In genomic region chr2:147211484-147211883, GRCh38 we compare ENCODE assay signal across 19 cellular contexts.
A peak's percentile ranks its signal among the peaks of the same experiment; 100 is the strongest.
DNase-seq lines count a peak whose midpoint lies in the region; ATAC-seq and TF ChIP-seq lines count a peak whose summit lies in the region.
"Had no signal": no experiment of that assay in that cellular context is flagged by ENCODE, and none has a peak within 500 bp of the region (broad histone marks: within the 10 kb centered on the region; RNA-seq: fewer than 3 reads in every experiment).

No MANE protein-coding gene starts in this region.

- no peak overlapping the region for H3K18ac ChIP-seq in mesendoderm (ENCODE audit: low read length)

- no peak overlapping the region for H3K4me2 ChIP-seq in mesendoderm (ENCODE audit: low read length)
- H3K4me2 ChIP-seq: A549 had no signal

- H3K27ac ChIP-seq in mesendoderm (ENCODE audit: low read depth, low read length) (no peak overlapping the region), right cardiac atrium (ENCODE audit: low read length) (no peak overlapping the region)
- H3K27ac ChIP-seq: A549, GM23248 had no signal

- H2AK5ac ChIP-seq in mesendoderm (ENCODE audit: low read length) = no peak overlapping the region

- no peak overlapping the region for H3K4me3 Mint-ChIP-seq in activated T-helper 17 cell treated with anti-CD3 and anti-CD28 coated beads, Interleukin-2, amount 50 U/mL, for 72 hours
- no peak overlapping the region for H3K4me3 Mint-ChIP-seq in activated CD4-positive, alpha-beta T cell treated with anti-CD3 and anti-CD28 coated beads, Interleukin-2, amount 10 ng/mL, durations not matched to agents 24 days and 14 days
- H3K4me3 Mint-ChIP-seq: CD4-positive, alpha-beta memory T cell had no signal

- no peaks in the 10 kb centered on the region for H3K79me2 ChIP-seq in mesendoderm (ENCODE audit: control insufficient read depth, insufficient read depth, low read length)

- H3K23ac ChIP-seq in mesendoderm (ENCODE audit: low read length) = no peak overlapping the region

- DNase-seq in HCEC 1CT (peak; percentile 20), fibroblast of mammary gland (ENCODE audit: low read depth) (peak; percentile 7), mesendoderm (no peak), right cardiac atrium (no peak)
- DNase-seq in activated CD4-positive, alpha-beta T cell treated with anti-CD3 and anti-CD28 coated beads, Interleukin-2, amount 10 ng/mL, durations not matched to agents 24 days and 14 days = no peak
- DNase-seq: 8988T; ACHN; C1 segment of cervical spinal cord; Calu3; CD4-positive, alpha-beta memory T cell; COR-L47; DMS53; DND-41; GM23248; H7 had no signal

- no peak overlapping the region for H4K5ac ChIP-seq in mesendoderm (ENCODE audit: low read length)

- H3K4me1 ChIP-seq in mesendoderm (ENCODE audit: control insufficient read depth, low read depth, low read length) (no peaks in the 10 kb centered on the region), right cardiac atrium (ENCODE audit: control insufficient read depth, insufficient read depth, low read length) (no peaks in the 10 kb centered on the region)
- H3K4me1 ChIP-seq: A549 had no signal

- no peaks in the 10 kb centered on the region for H3K36me3 ChIP-seq in mesendoderm (ENCODE audit: control insufficient read depth, insufficient read depth, low read length)

- no peak overlapping the region for H3K9ac ChIP-seq in mesendoderm (ENCODE audit: low read length)
- H3K9ac ChIP-seq: GM23248 had no signal

- no peaks in the 10 kb centered on the region for H3K27me3 Mint-ChIP-seq in activated T-helper 17 cell treated with anti-CD3 and anti-CD28 coated beads, Interleukin-2, amount 50 U/mL, for 72 hours
- H3K27me3 Mint-ChIP-seq in activated CD4-positive, alpha-beta T cell treated with anti-CD3 and anti-CD28 coated beads, Interleukin-2, amount 10 ng/mL, durations not matched to agents 24 days and 14 days = no peaks in the 10 kb centered on the region
- H3K27me3 Mint-ChIP-seq: CD4-positive, alpha-beta memory T cell had no signal

- TF ChIP-seq CTCF in fibroblast of mammary gland (conservative IDR thresholded peaks at IDR 0.05; ENCODE audit: control insufficient read depth, insufficient read depth, low read depth, low read length) = no peak

- no peaks in the 10 kb centered on the region for H3K9me3 ChIP-seq in right cardiac atrium (ENCODE audit: control insufficient read depth, low read length)
- H3K9me3 ChIP-seq: A549 had no signal

- ATAC-seq in activated T-helper 17 cell treated with anti-CD3 and anti-CD28 coated beads, Interleukin-2, amount 50 U/mL, for 72 hours (replicated peaks) = peak; percentile 73
- ATAC-seq in right cardiac atrium = no peak
- no peak for ATAC-seq in HG03139 (IDR thresholded peaks at IDR 0.05; ENCODE audit: unreplicated experiment)
- ATAC-seq: A549, HCT116 had no signal

- H3K36me3 Mint-ChIP-seq in activated T-helper 17 cell treated with anti-CD3 and anti-CD28 coated beads, Interleukin-2, amount 50 U/mL, for 72 hours (ENCODE audit: low read depth) = no peaks in the 10 kb centered on the region
- H3K36me3 Mint-ChIP-seq in activated CD4-positive, alpha-beta T cell treated with anti-CD3 and anti-CD28 coated beads, Interleukin-2, amount 10 ng/mL, durations not matched to agents 24 days and 14 days (ENCODE audit: low read depth) = no peaks in the 10 kb centered on the region

- no peak overlapping the region for H3K56ac ChIP-seq in mesendoderm (ENCODE audit: low read length)

- peaks cover 12% of the 10 kb centered on the region for H3K4me1 Mint-ChIP-seq in activated T-helper 17 cell treated with anti-CD3 and anti-CD28 coated beads, Interleukin-2, amount 50 U/mL, for 72 hours
- peaks cover 2% of the 10 kb centered on the region for H3K4me1 Mint-ChIP-seq in activated CD4-positive, alpha-beta T cell treated with anti-CD3 and anti-CD28 coated beads, Interleukin-2, amount 10 ng/mL, durations not matched to agents 24 days and 14 days
- H3K4me1 Mint-ChIP-seq: CD4-positive, alpha-beta memory T cell had no signal

- H3K27me3 ChIP-seq in mesendoderm (ENCODE audit: insufficient read depth, low read length, poor library complexity) (no peaks in the 10 kb centered on the region), right cardiac atrium (ENCODE audit: control insufficient read depth, insufficient read depth) (no peaks in the 10 kb centered on the region)

- H4K8ac ChIP-seq in mesendoderm (ENCODE audit: low read depth, low read length) = peak overlapping the region; percentile 56

- no peak overlapping the region for H2BK5ac ChIP-seq in mesendoderm (ENCODE audit: low read length)

- H3K27ac Mint-ChIP-seq in activated T-helper 17 cell treated with anti-CD3 and anti-CD28 coated beads, Interleukin-2, amount 50 U/mL, for 72 hours = no peak overlapping the region
- no peak overlapping the region for H3K27ac Mint-ChIP-seq in activated CD4-positive, alpha-beta T cell treated with anti-CD3 and anti-CD28 coated beads, Interleukin-2, amount 10 ng/mL, durations not matched to agents 24 days and 14 days
- H3K27ac Mint-ChIP-seq: CD4-positive, alpha-beta memory T cell had no signal

- no peaks in the 10 kb centered on the region for H3K79me1 ChIP-seq in mesendoderm (ENCODE audit: low read length)

- H3K4me3 ChIP-seq in fibroblast of mammary gland (ENCODE audit: control insufficient read depth, low read depth, low read length) (no peak overlapping the region), mesendoderm (ENCODE audit: low read length) (no peak overlapping the region), right cardiac atrium (ENCODE audit: low read length) (no peak overlapping the region)
- H3K4me3 ChIP-seq: A549, GM23248 had no signal

- peaks cover 12% of the 10 kb centered on the region for H3K9me3 Mint-ChIP-seq in activated T-helper 17 cell treated with anti-CD3 and anti-CD28 coated beads, Interleukin-2, amount 50 U/mL, for 72 hours
- peaks cover 12% of the 10 kb centered on the region for H3K9me3 Mint-ChIP-seq in activated CD4-positive, alpha-beta T cell treated with anti-CD3 and anti-CD28 coated beads, Interleukin-2, amount 10 ng/mL, durations not matched to agents 24 days and 14 days

- no peak overlapping the region for H3K4ac ChIP-seq in mesendoderm (ENCODE audit: low read depth, low read length)

- no peak overlapping the region for H2BK120ac ChIP-seq in mesendoderm (ENCODE audit: low read depth, low read length)

- H2BK15ac ChIP-seq in mesendoderm (replicated peaks; ENCODE audit: low read depth) = no peak overlapping the region

- intact Hi-C loops in right cardiac atrium (cut with DNase I) = no loop called here
- intact Hi-C loops in activated CD4-positive, alpha-beta T cell treated with anti-CD3 and anti-CD28 coated beads, Interleukin-2, amount 10 ng/mL, durations not matched to agents 24 days and 14 days (cut with micrococcal nuclease) = no loop called here

Comparison
In these comparisons a context has a peak if more than half of its experiments do, and no peak if none do; other contexts are left out.
1. DNase-seq: peak in HCEC 1CT (single experiment) and fibroblast of mammary gland (single experiment); none in mesendoderm (single experiment), right cardiac atrium (0 of 3) and activated CD4-positive, alpha-beta T cell treated with anti-CD3 and anti-CD28 coated beads, Interleukin-2, amount 10 ng/mL, durations not matched to agents 24 days and 14 days (single experiment).